Comparison of ENCODE assay signal across 13 cellular contexts in genomic region chr6:27889275-27889627, GRCh38. TPM values are rescaled to one million over a fixed set of nuclear protein-coding genes. Genes with fewer than 3 reads are reported as not detected.
DNase-seq lines count a peak whose midpoint lies in the region; ATAC-seq and TF ChIP-seq lines count a peak whose summit lies in the region.
"Had no signal": no experiment of that assay in that cellular context is flagged by ENCODE, and none has a peak within 500 bp of the region (broad histone marks: within the 10 kb centered on the region; RNA-seq: fewer than 3 reads in every experiment).

No MANE protein-coding gene starts in this region.

- H3K27ac ChIP-seq in C4-2B (peak overlapping the region; percentile 37; the same call in 1 of the 2 replicates), HUES48 (ENCODE audit: low read depth, low read length) (peak overlapping the region; percentile 97), SK-N-MC (peak overlapping the region; percentile 89), iPS-20b (ENCODE audit: low read length) (peak overlapping the region; percentile 72), heart right ventricle (no peak overlapping the region)
- H3K27ac ChIP-seq: ascending aorta, vagina had no signal

- H3K9me3 ChIP-seq in HUES48 (ENCODE audit: control insufficient read depth, insufficient read depth, low read length), result no peaks in the 10 kb centered on the region
- no peaks in the 10 kb centered on the region for H3K9me3 ChIP-seq in SK-N-MC (ENCODE audit: low read depth, low read length)
- H3K9me3 ChIP-seq in iPS-20b (ENCODE audit: insufficient read depth, low read depth, low read length), result no peaks in the 10 kb centered on the region
- no peaks in the 10 kb centered on the region for H3K9me3 ChIP-seq in heart right ventricle
- H3K9me3 ChIP-seq: ascending aorta, vagina had no signal

- WGBS in heart right ventricle, 2 donors, result 73 to 84% methylated on average over 3 of the region's 3 CpGs

- peak overlapping the region; percentile 96 for H3K9ac ChIP-seq in HUES48 (ENCODE audit: low read depth, low read length)
- no peak overlapping the region for H3K9ac ChIP-seq in SK-N-MC (ENCODE audit: insufficient read length)
- peak overlapping the region; percentile 97 for H3K9ac ChIP-seq in iPS-20b (ENCODE audit: low read depth, low read length)

- DNase-seq in SK-N-MC (ENCODE audit: low read depth, low spot score) (no peak), heart right ventricle (no peak)
- DNase-seq: activated T-cell treated with anti-CD3 and anti-CD28 coated beads, Interleukin-2, amount 50 U/mL, for 1 hour; DMS153 had no signal

- H3K36me3 ChIP-seq in HUES48 (ENCODE audit: control insufficient read depth, insufficient read depth, low read length) (no peaks in the 10 kb centered on the region), SK-N-MC (ENCODE audit: insufficient read depth, low read length) (no peaks in the 10 kb centered on the region), iPS-20b (ENCODE audit: insufficient read depth, low read depth, low read length) (no peaks in the 10 kb centered on the region), heart right ventricle (no peaks in the 10 kb centered on the region)
- H3K36me3 ChIP-seq: ascending aorta, vagina had no signal

- H3K4me1 ChIP-seq in HUES48 (ENCODE audit: control insufficient read depth, insufficient read depth, low read length), result peaks cover 29% of the 10 kb centered on the region
- peaks cover 16% of the 10 kb centered on the region for H3K4me1 ChIP-seq in iPS-20b (ENCODE audit: insufficient read depth, low read length)
- H3K4me1 ChIP-seq in heart right ventricle, result peaks cover 0 to 42% (median 28%) of the 10 kb centered on the region in 9 donors

- intact Hi-C loops in heart right ventricle (cut with DNase I), result loop anchor here in 1 of 10 donors (10.0 kb wide), 1 partner anchor 84 kb away; a partner anchor contains a TSS

- ATAC-seq in HG03520 (IDR thresholded peaks at IDR 0.05; ENCODE audit: unreplicated experiment), result no peak
- no peak for ATAC-seq in heart right ventricle
- ATAC-seq in HG03469 (IDR thresholded peaks at IDR 0.05; ENCODE audit: unreplicated experiment), result no peak
- no peak for ATAC-seq in GM19328 (IDR thresholded peaks at IDR 0.05; ENCODE audit: unreplicated experiment)

- H3K27me3 ChIP-seq in HUES48 (ENCODE audit: control insufficient read depth, insufficient read depth, low read length) (no peaks in the 10 kb centered on the region), iPS-20b (ENCODE audit: insufficient read depth, low read length) (no peaks in the 10 kb centered on the region), heart right ventricle (peaks cover 3 to 86% (median 64%) of the 10 kb centered on the region in 7 donors)
- H3K27me3 ChIP-seq: ascending aorta, vagina had no signal

- TF ChIP-seq CTCF in C4-2B (conservative IDR thresholded peaks at IDR 0.05) (no peak), heart right ventricle (IDR thresholded peaks at IDR 0.05) (no peak)

- H3K4me3 ChIP-seq in HUES48 (ENCODE audit: low read depth, low read length) (peak overlapping the region; percentile 86), SK-N-MC (peak overlapping the region; percentile 98), iPS-20b (ENCODE audit: low read length) (peak overlapping the region; percentile 75), heart right ventricle (no peak overlapping the region)
- H3K4me3 ChIP-seq: ascending aorta, vagina had no signal

RNA-seq across cellular contexts. Expression of gene OR2B2, which starts 22.9 kb away (rescaled TPM):
- not detected for total RNA-seq in heart right ventricle
- polyA plus RNA-seq in heart right ventricle, result not detected
- total RNA-seq: ascending aorta, RPMI7951, vagina had no signal

Comparison
In these comparisons a context has a peak if more than half of its experiments do, and no peak if none do; other contexts are left out.
1. H3K27ac ChIP-seq: peak in C4-2B (single experiment), HUES48 (single experiment), SK-N-MC (single experiment) and iPS-20b (single experiment); none in heart right ventricle (0 of 10).
2. H3K4me3 ChIP-seq: peak in HUES48 (single experiment), SK-N-MC (single experiment) and iPS-20b (single experiment); none in heart right ventricle (0 of 10).